Comparison of ENCODE assay signal across 8 cellular contexts in genomic region chr9:78031271-78031825, GRCh38. TPM values are rescaled to one million over a fixed set of nuclear protein-coding genes. Genes with fewer than 3 reads are reported as not detected.
A peak's percentile ranks its signal among the peaks of the same experiment; 100 is the strongest.
DNase-seq lines count a peak whose midpoint lies in the region; ATAC-seq lines count a peak whose summit lies in the region.

GNAQ (minus strand) TSS chr9:78031811; CDS start chr9:78031235, 576 bp downstream.

- DNase-seq in COLO668 (lab: John Stamatoyannopoulos, UW; ENCODE audit: unreplicated experiment) (peak; percentile 83), LHCN-M2 (ENCODE audit: low read depth) (peak; percentile 37), left cardiac atrium (peak; percentile 39), trophoblast cell (no peak), dedifferentiated amniotic fluid mesenchymal stem cell (ENCODE audit: extremely low spot score) (no peak), NCI-H524 (lab: John Stamatoyannopoulos, UW) (no peak)
- peak; percentile 39 for DNase-seq in activated naive CD8-positive, alpha-beta T cell treated with anti-CD3 and anti-CD28 coated beads, Interleukin-2, amount 50 U/mL, for 24 hours

- intact Hi-C loops in left cardiac atrium (cut with DNase I) = loop anchor here in 1 of 2 donors (10.0 kb wide), 1 partner anchor 597 kb away; no protein-coding TSS in a partner anchor

- H3K36me3 ChIP-seq in trophoblast cell (ENCODE audit: control insufficient read depth in 1 of 2, insufficient read depth in 2 of 2, low read length in 2 of 2) = no peaks in the 10 kb centered on the region

- H3K23ac ChIP-seq in trophoblast cell (ENCODE audit: low read length) = no peak within 1 kb of the TSS

- peak within 1 kb of the TSS; percentile 92 for H3K4ac ChIP-seq in trophoblast cell (ENCODE audit: low read depth, low read length)

- H3K18ac ChIP-seq in trophoblast cell (ENCODE audit: low read length) = peak within 1 kb of the TSS; percentile 98

- H2BK5ac ChIP-seq in trophoblast cell (ENCODE audit: low read depth, low read length, poor library complexity) = peak within 1 kb of the TSS; percentile 99

- no peaks in the 10 kb centered on the region for H3K9me3 Mint-ChIP-seq in activated naive CD8-positive, alpha-beta T cell treated with anti-CD3 and anti-CD28 coated beads, Interleukin-2, amount 50 U/mL, for 24 hours

- no CpG with 5 or more reads among the region's 97 CpGs for WGBS in trophoblast cell (ENCODE audit: extremely low coverage, insufficient coverage, insufficient read length)

- H4K12ac ChIP-seq in trophoblast cell (ENCODE audit: low read depth, low read length) = peak within 1 kb of the TSS; percentile 98

- H3K79me1 ChIP-seq in trophoblast cell (ENCODE audit: low read length) = peaks cover 20% of the 10 kb centered on the region

- H3K27ac Mint-ChIP-seq in activated naive CD8-positive, alpha-beta T cell treated with anti-CD3 and anti-CD28 coated beads, Interleukin-2, amount 50 U/mL, for 24 hours = peak within 1 kb of the TSS; percentile 80

- peak within 1 kb of the TSS; percentile 93 for H4K8ac ChIP-seq in trophoblast cell (ENCODE audit: low read depth, low read length)

- H2BK12ac ChIP-seq in trophoblast cell (ENCODE audit: low read length) = peak within 1 kb of the TSS; percentile 79

- H4K91ac ChIP-seq in trophoblast cell (ENCODE audit: low read depth, low read length) = peak within 1 kb of the TSS; percentile 97

- peaks cover 0 to 2% of the 10 kb centered on the region in 2 experiments for H3K4me1 ChIP-seq in trophoblast cell (ENCODE audit: control insufficient read depth in 1 of 2, insufficient read depth in 2 of 2, low read length in 2 of 2)

- peak within 1 kb of the TSS; percentile 98 for H3K14ac ChIP-seq in trophoblast cell (ENCODE audit: low read length)

- H3K27me3 Mint-ChIP-seq in activated naive CD8-positive, alpha-beta T cell treated with anti-CD3 and anti-CD28 coated beads, Interleukin-2, amount 50 U/mL, for 24 hours = peaks cover 3% of the 10 kb centered on the region

- H3K9me3 ChIP-seq in trophoblast cell (ENCODE audit: insufficient read depth, low read depth, low read length) = peaks cover 4% of the 10 kb centered on the region

- H3K36me3 Mint-ChIP-seq in activated naive CD8-positive, alpha-beta T cell treated with anti-CD3 and anti-CD28 coated beads, Interleukin-2, amount 50 U/mL, for 24 hours (ENCODE audit: low read depth) = no peaks in the 10 kb centered on the region

- H3K27me3 ChIP-seq in trophoblast cell (ENCODE audit: insufficient read depth, low read length) = no peaks in the 10 kb centered on the region

- H2BK120ac ChIP-seq in trophoblast cell (ENCODE audit: insufficient read depth, low read length, poor library complexity) = peak within 1 kb of the TSS; percentile 85

- ATAC-seq in activated naive CD8-positive, alpha-beta T cell treated with anti-CD3 and anti-CD28 coated beads, Interleukin-2, amount 50 U/mL, for 24 hours = peak; percentile 45
- ATAC-seq in left cardiac atrium = peak in 1 of 2 donors; percentile 12
- ATAC-seq in GM21825 (IDR thresholded peaks at IDR 0.05; ENCODE audit: unreplicated experiment) = no peak

- peak within 1 kb of the TSS; percentile 65 for H2AK5ac ChIP-seq in trophoblast cell (ENCODE audit: low read length)

- peaks cover 18% of the 10 kb centered on the region for H3K79me2 ChIP-seq in trophoblast cell (ENCODE audit: control insufficient read depth, insufficient read depth, low read length, poor library complexity)

- peak within 1 kb of the TSS; percentile 97 for H3K4me2 ChIP-seq in trophoblast cell (ENCODE audit: low read length)

- peak within 1 kb of the TSS; percentile 99 for H2AFZ ChIP-seq in trophoblast cell (ENCODE audit: insufficient read depth, low read length, poor library complexity)

- H3K4me3 ChIP-seq in trophoblast cell (ENCODE audit: low read depth, low read length) = peak within 1 kb of the TSS; percentile 91

- H3K27ac ChIP-seq in trophoblast cell (ENCODE audit: low read depth, low read length) = peak within 1 kb of the TSS; percentile 99

- H3K4me3 Mint-ChIP-seq in activated naive CD8-positive, alpha-beta T cell treated with anti-CD3 and anti-CD28 coated beads, Interleukin-2, amount 50 U/mL, for 24 hours = peak within 1 kb of the TSS; percentile 86

- H3K9ac ChIP-seq in trophoblast cell (ENCODE audit: low read length) = peak within 1 kb of the TSS; percentile 97

- peaks cover 34% of the 10 kb centered on the region for H3K4me1 Mint-ChIP-seq in activated naive CD8-positive, alpha-beta T cell treated with anti-CD3 and anti-CD28 coated beads, Interleukin-2, amount 50 U/mL, for 24 hours

RNA-seq across cellular contexts. Expression of gene GNAQ, which starts in this region (rescaled TPM):
- 21.0 and 29.2 TPM in 2 replicates for total RNA-seq in LHCN-M2 (2014; rRNA removed)
- 12.5 TPM for polyA plus RNA-seq in LHCN-M2 (2012)
- 10 to 100 TPM; 20.9 to 27.8 TPM for total RNA-seq in left cardiac atrium
- polyA plus RNA-seq in trophoblast cell (2013) = 39.2 and 40.9 TPM in 2 replicates

Comparison
In these comparisons a context has a peak if more than half of its experiments do, and no peak if none do; other contexts are left out.
1. DNase-seq: peak in COLO668 (single experiment), LHCN-M2 (single experiment), activated naive CD8-positive, alpha-beta T cell treated with anti-CD3 and anti-CD28 coated beads, Interleukin-2, amount 50 U/mL, for 24 hours (single experiment) and left cardiac atrium (single experiment); none in trophoblast cell (0 of 2), dedifferentiated amniotic fluid mesenchymal stem cell (single experiment) and NCI-H524 (0 of 2).